Comparison of ENCODE assay signal across 1 cellular context in the genomic region with DNA sequence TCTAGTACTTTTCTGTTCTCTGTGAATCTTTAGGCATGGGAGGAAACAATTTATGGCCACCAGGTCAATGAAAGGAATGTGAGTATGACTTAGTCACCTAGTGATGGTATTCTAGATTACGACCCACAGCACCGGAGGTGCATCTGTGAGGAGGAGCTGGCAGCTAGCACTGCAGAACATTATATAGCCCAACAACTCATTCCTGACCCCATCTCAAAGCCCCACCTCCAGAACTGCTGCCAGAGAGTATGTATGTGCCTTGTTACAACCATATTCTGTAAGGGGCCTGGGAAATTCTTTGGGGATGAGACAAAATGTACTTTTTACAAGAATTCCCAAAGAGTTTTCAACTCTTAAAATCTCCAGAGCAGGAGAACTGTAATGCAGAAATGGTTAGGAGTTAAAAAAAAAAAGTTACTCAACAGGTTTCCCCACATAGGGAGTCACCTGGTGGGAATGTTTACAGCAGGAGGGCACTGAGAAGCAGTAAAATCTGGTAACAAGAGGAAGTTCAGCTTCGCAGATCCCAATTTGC.
TF ChIP-seq lines count a peak whose summit lies in the region.

No MANE protein-coding gene starts in this region.

TF ChIP-seq in GM12878, 131 proteins besides CTCF, POLR2A, EP300 and RAD21 (continued from another document):
- TF ChIP-seq, protein P1, sequence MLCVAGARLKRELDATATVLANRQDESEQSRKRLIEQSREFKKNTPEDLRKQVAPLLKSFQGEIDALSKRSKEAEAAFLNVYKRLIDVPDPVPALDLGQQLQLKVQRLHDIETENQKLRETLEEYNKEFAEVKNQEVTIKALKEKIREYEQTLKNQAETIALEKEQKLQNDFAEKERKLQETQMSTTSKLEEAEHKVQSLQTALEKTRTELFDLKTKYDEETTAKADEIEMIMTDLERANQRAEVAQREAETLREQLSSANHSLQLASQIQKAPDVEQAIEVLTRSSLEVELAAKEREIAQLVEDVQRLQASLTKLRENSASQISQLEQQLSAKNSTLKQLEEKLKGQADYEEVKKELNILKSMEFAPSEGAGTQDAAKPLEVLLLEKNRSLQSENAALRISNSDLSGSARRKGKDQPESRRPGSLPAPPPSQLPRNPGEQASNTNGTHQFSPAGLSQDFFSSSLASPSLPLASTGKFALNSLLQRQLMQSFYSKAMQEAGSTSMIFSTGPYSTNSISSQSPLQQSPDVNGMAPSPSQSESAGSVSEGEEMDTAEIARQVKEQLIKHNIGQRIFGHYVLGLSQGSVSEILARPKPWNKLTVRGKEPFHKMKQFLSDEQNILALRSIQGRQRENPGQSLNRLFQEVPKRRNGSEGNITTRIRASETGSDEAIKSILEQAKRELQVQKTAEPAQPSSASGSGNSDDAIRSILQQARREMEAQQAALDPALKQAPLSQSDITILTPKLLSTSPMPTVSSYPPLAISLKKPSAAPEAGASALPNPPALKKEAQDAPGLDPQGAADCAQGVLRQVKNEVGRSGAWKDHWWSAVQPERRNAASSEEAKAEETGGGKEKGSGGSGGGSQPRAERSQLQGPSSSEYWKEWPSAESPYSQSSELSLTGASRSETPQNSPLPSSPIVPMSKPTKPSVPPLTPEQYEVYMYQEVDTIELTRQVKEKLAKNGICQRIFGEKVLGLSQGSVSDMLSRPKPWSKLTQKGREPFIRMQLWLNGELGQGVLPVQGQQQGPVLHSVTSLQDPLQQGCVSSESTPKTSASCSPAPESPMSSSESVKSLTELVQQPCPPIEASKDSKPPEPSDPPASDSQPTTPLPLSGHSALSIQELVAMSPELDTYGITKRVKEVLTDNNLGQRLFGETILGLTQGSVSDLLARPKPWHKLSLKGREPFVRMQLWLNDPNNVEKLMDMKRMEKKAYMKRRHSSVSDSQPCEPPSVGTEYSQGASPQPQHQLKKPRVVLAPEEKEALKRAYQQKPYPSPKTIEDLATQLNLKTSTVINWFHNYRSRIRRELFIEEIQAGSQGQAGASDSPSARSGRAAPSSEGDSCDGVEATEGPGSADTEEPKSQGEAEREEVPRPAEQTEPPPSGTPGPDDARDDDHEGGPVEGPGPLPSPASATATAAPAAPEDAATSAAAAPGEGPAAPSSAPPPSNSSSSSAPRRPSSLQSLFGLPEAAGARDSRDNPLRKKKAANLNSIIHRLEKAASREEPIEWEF (IDR thresholded peaks at IDR 0.05; ENCODE audit: insufficient replicate concordance, low read depth, low read length), result no peak
- TF ChIP-seq FOS (IDR thresholded peaks at IDR 0.05; ENCODE audit: borderline replicate concordance, extremely low read depth, insufficient read length) (no peak), SMC3 (IDR thresholded peaks at IDR 0.05; ENCODE audit: borderline replicate concordance, low read length) (no peak), FOXM1 (IDR thresholded peaks at IDR 0.05; ENCODE audit: low read depth, low read length) (no peak), GATAD2B (conservative IDR thresholded peaks at IDR 0.05; ENCODE audit: low read depth) (no peak), ZNF217 (IDR thresholded peaks at IDR 0.05) (no peak), MXI1 (IDR thresholded peaks at IDR 0.05; ENCODE audit: low read depth, low read length) (no peak), CHD4 (IDR thresholded peaks at IDR 0.05) (no peak)
